ENCODE assay signal across 21 cellular contexts in the genomic region with DNA sequence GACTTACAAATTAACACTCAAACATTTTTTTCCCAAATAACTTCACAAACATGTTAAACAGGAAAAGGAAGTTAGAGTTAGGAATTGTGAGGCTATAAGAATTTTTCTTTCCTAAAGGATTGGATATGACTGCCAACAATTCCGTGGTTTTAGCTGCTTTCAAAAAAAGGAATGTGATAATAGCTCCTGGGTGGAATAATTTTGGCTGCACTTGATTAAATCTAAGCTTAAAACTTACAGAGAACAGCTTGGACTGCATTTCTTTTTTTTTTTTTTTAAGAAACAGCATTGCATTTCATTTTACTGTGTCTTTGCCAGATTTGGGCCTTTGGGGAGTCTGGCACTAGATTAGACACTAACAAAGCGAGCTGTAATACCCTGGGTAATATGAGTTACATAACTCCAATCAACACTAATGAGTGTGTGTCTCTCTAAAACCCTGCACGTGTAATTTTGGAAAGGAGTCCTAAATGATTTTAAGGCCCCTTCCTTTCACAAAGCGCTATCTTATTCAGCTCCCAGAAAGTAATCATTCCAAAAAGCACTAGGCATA. TPM values are rescaled to one million over a fixed set of nuclear protein-coding genes. Genes with fewer than 3 reads are reported as not detected.
A peak's percentile ranks its signal among the peaks of the same experiment; 100 is the strongest.
DNase-seq lines count a peak whose midpoint lies in the region; ATAC-seq and TF ChIP-seq lines count a peak whose summit lies in the region.
"Had no signal": no experiment of that assay in that cellular context is flagged by ENCODE, and none has a peak within 500 bp of the region (broad histone marks: within the 10 kb centered on the region; RNA-seq: fewer than 3 reads in every experiment).

No MANE protein-coding gene starts in this region.

- no peaks in the 10 kb centered on the region for H3K27me3 Mint-ChIP-seq in endodermal cell (ENCODE audit: insufficient read depth)

- H3K27me3 ChIP-seq in adipocyte (replicated peaks; ENCODE audit: control insufficient read depth, insufficient read depth, low read length) (peaks cover 5% of the 10 kb centered on the region), endodermal cell (ENCODE audit: control insufficient read depth, insufficient read depth, low read length, poor library complexity, severe bottlenecking) (no peaks in the 10 kb centered on the region), right lobe of liver (no peaks in the 10 kb centered on the region)
- H3K27me3 ChIP-seq: esophagus squamous epithelium, heart left ventricle had no signal

- no peak overlapping the region for H3K27ac Mint-ChIP-seq in endodermal cell
- H3K27ac Mint-ChIP-seq: activated CD8-positive, alpha-beta memory T cell treated with anti-CD3 and anti-CD28 coated beads, Interleukin-2, amount 10 ng/mL, durations not matched to agents 7 days and 5 days; activated T-helper 2 cell treated with anti-CD3 and anti-CD28 coated beads, Interferon-gamma antibody, Interleukin-2, Interleukin-4, amounts not matched to agents 10 μg/mL and 5 μg/mL and 100 μg/mL, durations not matched to agents 14 hours and 24 hours and 36 hours; naive thymus-derived CD8-positive, alpha-beta T cell had no signal

- no peak for DNase-seq in Right ventricle myocardium inferior (ENCODE audit: missing footprints)
- DNase-seq in cardiac septum (ENCODE audit: low spot score): no peak
- DNase-seq in adipocyte (ENCODE audit: low read depth): peak; percentile 34
- peak; percentile 79 for DNase-seq in fibroblast of the aortic adventitia (ENCODE audit: low read depth)
- peak; percentile 31 for DNase-seq in stromal cell of bone marrow (ENCODE audit: low read depth)
- DNase-seq in lower leg skin (ENCODE audit: low spot score in 2 of 2): no peak
- DNase-seq in endodermal cell: no peak
- no peak for DNase-seq in right lobe of liver
- DNase-seq: activated CD4-positive, alpha-beta T cell treated with anti-CD3 and anti-CD28 coated beads for 4 hours; activated CD8-positive, alpha-beta memory T cell treated with anti-CD3 and anti-CD28 coated beads, Interleukin-2, amount 10 ng/mL, durations not matched to agents 7 days and 5 days; C1 segment of cervical spinal cord; caudate nucleus; DMS153; esophagus squamous epithelium; heart left ventricle; naive thymus-derived CD8-positive, alpha-beta T cell; NCI-H1694 treated with DMSO at 0.1 percent for 48 hours; stimulated activated CD4-positive, alpha-beta T cell treated with anti-CD3 and anti-CD28 coated beads, Interleukin-4, amount 100 ng/mL, for 24 hours had no signal

- H3K4me3 Mint-ChIP-seq in endodermal cell: no peak overlapping the region
- H3K4me3 Mint-ChIP-seq: activated CD8-positive, alpha-beta memory T cell treated with anti-CD3 and anti-CD28 coated beads, Interleukin-2, amount 10 ng/mL, durations not matched to agents 7 days and 5 days; naive thymus-derived CD8-positive, alpha-beta T cell had no signal

- WGBS in lower leg skin, 2 donors: 14 to 24% methylated on average over 4 of the region's 4 CpGs
- 82 to 89% methylated on average over 3 to 4 of the region's 4 CpGs for WGBS in endodermal cell (ENCODE audit: insufficient coverage in 1 of 2, insufficient read length in 1 of 2), 2 experiments
- 63% methylated on average over 4 of the region's 4 CpGs for WGBS in right lobe of liver (ENCODE audit: insufficient coverage, low coverage, low lambda C conversion rate, missing lambda C conversion rate)

- H3K36me3 ChIP-seq in adipocyte (ENCODE audit: control insufficient read depth, insufficient read depth, low read length, severe bottlenecking) (no peaks in the 10 kb centered on the region), endodermal cell (ENCODE audit: control insufficient read depth, insufficient read depth, low read length) (no peaks in the 10 kb centered on the region), right lobe of liver (no peaks in the 10 kb centered on the region)
- H3K36me3 ChIP-seq: esophagus squamous epithelium, heart left ventricle had no signal

- peaks cover 8% of the 10 kb centered on the region for H3K4me1 ChIP-seq in adipocyte (ENCODE audit: control insufficient read depth, insufficient read depth, low read length)
- no peaks in the 10 kb centered on the region for H3K4me1 ChIP-seq in endodermal cell (ENCODE audit: control insufficient read depth, insufficient read depth, low read length)
- H3K4me1 ChIP-seq in right lobe of liver: no peaks in the 10 kb centered on the region
- H3K4me1 ChIP-seq: A549 had no signal

- H3K9me3 ChIP-seq in adipocyte (ENCODE audit: control insufficient read depth, low read length) (peaks cover 15% of the 10 kb centered on the region), endodermal cell (ENCODE audit: control insufficient read depth, low read length) (peaks cover 13% of the 10 kb centered on the region), right lobe of liver (no peaks in the 10 kb centered on the region)
- H3K9me3 ChIP-seq: A549, esophagus squamous epithelium had no signal

- H3K27ac ChIP-seq in endodermal cell (ENCODE audit: low read depth, low read length) (no peak overlapping the region), right lobe of liver (no peak overlapping the region)
- H3K27ac ChIP-seq: A549, esophagus squamous epithelium had no signal

- ATAC-seq in Right ventricle myocardium inferior: peak; percentile 92
- no peak for ATAC-seq in right lobe of liver
- ATAC-seq: A549; activated CD8-positive, alpha-beta memory T cell treated with anti-CD3 and anti-CD28 coated beads, Interleukin-2, amount 10 ng/mL, durations not matched to agents 7 days and 5 days; HCT116; naive thymus-derived CD8-positive, alpha-beta T cell had no signal

- no peak overlapping the region for H3K9ac ChIP-seq in adipocyte (ENCODE audit: low read length)
- H3K9ac ChIP-seq in endodermal cell (ENCODE audit: extremely low read depth, low read length, poor library complexity, severe bottlenecking): no peak overlapping the region

- TF ChIP-seq CTCF in fibroblast of the aortic adventitia (IDR thresholded peaks at IDR 0.05; ENCODE audit: insufficient read depth, low read length) (no peak), lower leg skin (IDR thresholded peaks at IDR 0.05) (no peak), endodermal cell (conservative IDR thresholded peaks at IDR 0.05) (no peak), right lobe of liver (IDR thresholded peaks at IDR 0.05) (no peak)

- H3K4me1 Mint-ChIP-seq in endodermal cell: no peaks in the 10 kb centered on the region
- H3K4me1 Mint-ChIP-seq: activated CD8-positive, alpha-beta memory T cell treated with anti-CD3 and anti-CD28 coated beads, Interleukin-2, amount 10 ng/mL, durations not matched to agents 7 days and 5 days; naive thymus-derived CD8-positive, alpha-beta T cell had no signal

- H3K36me3 Mint-ChIP-seq in endodermal cell (ENCODE audit: low read depth): peaks cover 12% of the 10 kb centered on the region

- intact Hi-C loops in Right ventricle myocardium inferior (cut with DNase I): no loop called here
- intact Hi-C loops in cardiac septum (cut with DNase I): no loop called here
- intact Hi-C loops in lower leg skin (cut with DNase I; ENCODE audit: low total_unique reads): no loop called here
- intact Hi-C loops in right lobe of liver (cut with DNase I): no loop called here

- H3K4me3 ChIP-seq in adipocyte (ENCODE audit: low read length): no peak overlapping the region
- H3K4me3 ChIP-seq in fibroblast of the aortic adventitia (ENCODE audit: low read depth, low read length): no peak overlapping the region
- no peak overlapping the region for H3K4me3 ChIP-seq in lower leg skin (ENCODE audit: low read depth, poor library complexity, severe bottlenecking)
- H3K4me3 ChIP-seq in endodermal cell (ENCODE audit: low read length): no peak overlapping the region
- no peak overlapping the region for H3K4me3 ChIP-seq in right lobe of liver
- H3K4me3 ChIP-seq: A549, esophagus squamous epithelium, heart left ventricle had no signal

- TF ChIP-seq POLR2A in lower leg skin (IDR thresholded peaks at IDR 0.05) (no peak), right lobe of liver (IDR thresholded peaks at IDR 0.05) (no peak)

- peaks cover 18% of the 10 kb centered on the region for H3K9me3 Mint-ChIP-seq in endodermal cell

RNA-seq across cellular contexts. Expression of a gene that starts 37.8 kb away (rescaled TPM):
- total RNA-seq in Right ventricle myocardium inferior (15.5 TPM), cardiac septum (18.0 TPM), fibroblast of the aortic adventitia (ENCODE audit: low replicate concordance) (20.5 and 26.2 TPM in 2 replicates), lower leg skin (10 to 100 TPM; 13.2 to 26.9 (median 19.5) TPM), endodermal cell (10 to 100 TPM; 44.1 to 64.6 TPM), right lobe of liver (10 to 100 TPM in 4 of 6 experiments, 1 to 10 TPM in 2; 9.1 to 13.1 (median 10.9) TPM)
- polyA plus RNA-seq in endodermal cell (2013, experiment 1 of 2): 43.1 TPM
- polyA plus RNA-seq in endodermal cell (2013, experiment 2 of 2): 37.0 TPM

Comparison
In these comparisons a context has a peak if more than half of its experiments do, and no peak if none do; other contexts are left out.
1. DNase-seq: peak in adipocyte (single experiment), fibroblast of the aortic adventitia (single experiment) and stromal cell of bone marrow (single experiment); none in Right ventricle myocardium inferior (single experiment), cardiac septum (single experiment), lower leg skin (0 of 2), endodermal cell (single experiment) and right lobe of liver (0 of 3).